19 cellular contexts compared by ENCODE assay signal in genomic region chr2:78263571-78263970, GRCh38.
"Had no signal": no experiment of that assay in that cellular context is flagged by ENCODE, and none has a peak within 500 bp of the region (broad histone marks: within the 10 kb centered on the region; RNA-seq: fewer than 3 reads in every experiment).

No MANE protein-coding gene starts in this region.

- H3K27ac Mint-ChIP-seq: activated T-cell treated with anti-CD3 and anti-CD28 coated beads, Interleukin-2, amount 50 U/mL, for 72 hours; mesothelial cell of epicardium; progenitor cell of endocrine pancreas; stimulated activated naive CD8-positive, alpha-beta T cell treated with anti-CD3 and anti-CD28 coated beads, Interleukin-15, Interleukin-2, amounts not matched to agents 100 ng/mL and 50 ng/mL, for 24 hours; type B pancreatic cell had no signal

- H3K9me3 Mint-ChIP-seq: mesothelial cell of epicardium, nephron, type B pancreatic cell had no signal

- DNase-seq: activated CD4-positive, alpha-beta T cell treated with anti-CD3 and anti-CD28 coated beads for 1 hour; activated effector memory CD4-positive, alpha-beta T cell treated with anti-CD3 and anti-CD28 coated beads, Interleukin-2, amount 50 U/mL, for 16 hours; activated naive CD4-positive, alpha-beta T cell treated with anti-CD3 and anti-CD28 coated beads, Interleukin-2, amount 50 U/mL, for 16 hours; activated T-cell treated with anti-CD3 and anti-CD28 coated beads, Interleukin-2, amount 50 U/mL, for 72 hours; erythroblast; left colon; lower lobe of right lung; right cardiac atrium; testis; WERI-Rb-1 had no signal

- H3K4me3 Mint-ChIP-seq: activated T-cell treated with anti-CD3 and anti-CD28 coated beads, Interleukin-2, amount 50 U/mL, for 72 hours; mesothelial cell of epicardium; nephron; stimulated activated naive CD8-positive, alpha-beta T cell treated with anti-CD3 and anti-CD28 coated beads, Interleukin-15, Interleukin-2, amounts not matched to agents 100 ng/mL and 50 ng/mL, for 24 hours; type B pancreatic cell had no signal

- H3K27me3 Mint-ChIP-seq: progenitor cell of endocrine pancreas; stimulated activated naive CD8-positive, alpha-beta T cell treated with anti-CD3 and anti-CD28 coated beads, Interleukin-15, Interleukin-2, amounts not matched to agents 100 ng/mL and 50 ng/mL, for 24 hours; type B pancreatic cell had no signal

- H3K36me3 Mint-ChIP-seq: mesothelial cell of epicardium, type B pancreatic cell had no signal

- H3K4me1 Mint-ChIP-seq: mesothelial cell of epicardium had no signal

- FAIRE-seq: astrocyte, bronchial epithelial cell, islet of Langerhans had no signal

- H3K27ac ChIP-seq: gastroesophageal sphincter, lower lobe of right lung, testis, WERI-Rb-1 had no signal
